In genomic region chr4:1534876-1535526, GRCh38 we compare ENCODE assay signal across 18 cellular contexts.
"Had no signal": no experiment of that assay in that cellular context is flagged by ENCODE, and none has a peak within 500 bp of the region (broad histone marks: within the 10 kb centered on the region; RNA-seq: fewer than 3 reads in every experiment).

No MANE protein-coding gene starts in this region.

- DNase-seq: activated B cell treated with CpG ODN at 0.5 μM for 24 hours; activated CD4-positive, alpha-beta T cell treated with anti-CD3 and anti-CD28 coated beads, Interleukin-2, amount 10 ng/mL, durations not matched to agents 24 days and 14 days; activated CD8-positive, alpha-beta memory T cell treated with anti-CD3 and anti-CD28 coated beads, Interleukin-2, amount 50 U/mL, for 48 hours; activated gamma-delta T cell treated with Interleukin-2 at 50 U/mL for 16 hours; activated naive CD8-positive, alpha-beta T cell treated with anti-CD3 and anti-CD28 coated beads for 36 hours; amygdala; effector memory CD4-positive, alpha-beta T cell; foreskin keratinocyte; head of caudate nucleus; mammary epithelial cell; naive thymus-derived CD4-positive, alpha-beta T cell; nucleus accumbens; stomach; testis had no signal

- H3K4me1 Mint-ChIP-seq: activated B cell treated with CpG ODN at 0.5 μM for 24 hours; activated CD4-positive, alpha-beta T cell treated with anti-CD3 and anti-CD28 coated beads, Interleukin-2, amount 10 ng/mL, durations not matched to agents 24 days and 14 days; activated naive CD8-positive, alpha-beta T cell treated with anti-CD3 and anti-CD28 coated beads for 36 hours; naive thymus-derived CD4-positive, alpha-beta T cell had no signal

- H3K36me3 Mint-ChIP-seq: activated naive CD8-positive, alpha-beta T cell treated with anti-CD3 and anti-CD28 coated beads for 36 hours; brain; naive thymus-derived CD4-positive, alpha-beta T cell had no signal

- H3K27ac Mint-ChIP-seq: activated B cell treated with CpG ODN at 0.5 μM for 24 hours; activated CD4-positive, alpha-beta T cell treated with anti-CD3 and anti-CD28 coated beads, Interleukin-2, amount 10 ng/mL, durations not matched to agents 24 days and 14 days; activated naive CD8-positive, alpha-beta T cell treated with anti-CD3 and anti-CD28 coated beads for 36 hours; naive thymus-derived CD4-positive, alpha-beta T cell; progenitor cell of endocrine pancreas had no signal

- H3K9me3 Mint-ChIP-seq: activated B cell treated with CpG ODN at 0.5 μM for 24 hours; activated CD4-positive, alpha-beta T cell treated with anti-CD3 and anti-CD28 coated beads, Interleukin-2, amount 10 ng/mL, durations not matched to agents 24 days and 14 days; activated naive CD8-positive, alpha-beta T cell treated with anti-CD3 and anti-CD28 coated beads for 36 hours; brain; naive thymus-derived CD4-positive, alpha-beta T cell had no signal

- H3K27me3 ChIP-seq: right lobe of liver, testis had no signal

- H3K36me3 ChIP-seq: right lobe of liver, stomach had no signal

- H3K27me3 Mint-ChIP-seq: activated CD4-positive, alpha-beta T cell treated with anti-CD3 and anti-CD28 coated beads, Interleukin-2, amount 10 ng/mL, durations not matched to agents 24 days and 14 days; progenitor cell of endocrine pancreas had no signal

- FAIRE-seq: TTC549 had no signal

- H3K9me3 ChIP-seq: right lobe of liver, stomach, testis had no signal

- H3K4me1 ChIP-seq: foreskin keratinocyte, right lobe of liver, testis had no signal

- H3K4me3 Mint-ChIP-seq: activated B cell treated with CpG ODN at 0.5 μM for 24 hours; activated CD4-positive, alpha-beta T cell treated with anti-CD3 and anti-CD28 coated beads, Interleukin-2, amount 10 ng/mL, durations not matched to agents 24 days and 14 days; activated naive CD8-positive, alpha-beta T cell treated with anti-CD3 and anti-CD28 coated beads for 36 hours; naive thymus-derived CD4-positive, alpha-beta T cell had no signal

- H3K4me3 ChIP-seq: right lobe of liver, stomach, testis had no signal

- ATAC-seq: foreskin keratinocyte; naive thymus-derived CD4-positive, alpha-beta T cell; right lobe of liver had no signal

- H3K27ac ChIP-seq: foreskin keratinocyte, right lobe of liver, stomach, testis had no signal
